16 cellular contexts compared by ENCODE assay signal in the genomic region with DNA sequence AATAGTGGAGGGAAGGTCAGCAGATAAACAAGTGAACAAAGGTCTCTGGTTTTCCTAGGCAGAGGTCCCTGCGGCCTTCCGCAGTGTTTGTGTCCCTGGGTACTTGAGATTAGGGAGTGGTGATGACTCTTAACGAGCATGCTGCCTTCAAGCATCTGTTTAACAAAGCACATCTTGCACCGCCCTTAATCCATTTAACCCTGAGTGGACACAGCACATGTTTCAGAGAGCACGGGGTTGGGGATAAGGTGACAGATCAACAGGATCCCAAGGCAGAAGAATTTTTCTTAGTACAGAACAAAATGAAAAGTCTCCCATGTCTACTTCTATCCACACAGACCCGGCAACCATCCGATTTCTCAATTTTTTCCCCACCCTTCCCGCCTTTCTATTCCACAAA. TPM values are rescaled to one million over a fixed set of nuclear protein-coding genes. Genes with fewer than 3 reads are reported as not detected.
DNase-seq lines count a peak whose midpoint lies in the region; ATAC-seq, FAIRE-seq and TF ChIP-seq lines count a peak whose summit lies in the region.
"Not testable (repeated sequence)": the region's sequence is repeated elsewhere in the genome, so short reads cannot be mapped to it uniquely, and the experiment has no call there.
"Had no signal": no experiment of that assay in that cellular context is flagged by ENCODE, and none has a peak within 500 bp of the region (broad histone marks: within the 10 kb centered on the region; RNA-seq: fewer than 3 reads in every experiment).

No MANE protein-coding gene starts in this region.

- intact Hi-C loops in A673 (cut with micrococcal nuclease; ENCODE audit: unreplicated experiment); Calu3 (cut with micrococcal nuclease; ENCODE audit: unreplicated experiment); Panc1 (cut with micrococcal nuclease; ENCODE audit: unreplicated experiment); endothelial cell of umbilical vein (cut with micrococcal nuclease): not testable (repeated sequence)

- not testable (repeated sequence) for H3K27me3 Mint-ChIP-seq in Calu3 (ENCODE audit: unreplicated experiment); activated CD4-positive, alpha-beta memory T cell treated with anti-CD3 and anti-CD28 coated beads, Interleukin-2, amount 10 ng/mL, durations not matched to agents 7 days and 5 days; neural crest cell (ENCODE audit: low read depth)

- dilution Hi-C loops in endothelial cell of umbilical vein (cut with MboI; ENCODE audit: extremely low pct_ligation_motif_present, low sequenced_read_pairs), result not testable (repeated sequence)

- H3K27ac ChIP-seq in A673 (ENCODE audit: low read depth, low read length, poor library complexity, severe bottlenecking); Panc1 (ENCODE audit: low read length); endothelial cell of umbilical vein (ENCODE audit: insufficient read depth, low read depth, low read length): not testable (repeated sequence)

- TF ChIP-seq POLR2A in endothelial cell of umbilical vein (IDR thresholded peaks at IDR 0.05; ENCODE audit: low read depth, low read length), result not testable (repeated sequence)

- not testable (repeated sequence) for H3K27me3 ChIP-seq in A673 (replicated peaks; ENCODE audit: insufficient read depth, low read depth, low read length, poor library complexity); Panc1 (ENCODE audit: control insufficient read depth, insufficient read depth, low read length); endothelial cell of umbilical vein (ENCODE audit: control insufficient read depth in 2 of 2, insufficient read depth in 2 of 2, low read length in 2 of 2)

- TF ChIP-seq CTCF in A673 (conservative IDR thresholded peaks at IDR 0.05; ENCODE audit: low read depth, low read length); Calu3 (IDR thresholded peaks at IDR 0.05; ENCODE audit: unreplicated experiment); Panc1 (IDR thresholded peaks at IDR 0.05); endothelial cell of umbilical vein (IDR thresholded peaks at IDR 0.05; ENCODE audit: extremely low read depth in 1 of 2, insufficient read depth in 1 of 2, low read depth in 1 of 2, low read length in 2 of 2); neural crest cell (conservative IDR thresholded peaks at IDR 0.05): not testable (repeated sequence)

- H3K27ac Mint-ChIP-seq in Calu3 (ENCODE audit: unreplicated experiment), result not testable (repeated sequence)
- peak overlapping the region; percentile 44 for H3K27ac Mint-ChIP-seq in activated CD4-positive, alpha-beta memory T cell treated with anti-CD3 and anti-CD28 coated beads, Interleukin-2, amount 10 ng/mL, durations not matched to agents 7 days and 5 days
- peak overlapping the region; percentile 35 for H3K27ac Mint-ChIP-seq in neural crest cell (ENCODE audit: unreplicated experiment)

- CTCF ChIA-PET in A673 (lab: Charles Lee); Calu3 (lab: Charles Lee); Panc1 (lab: Charles Lee); activated CD4-positive, alpha-beta memory T cell treated with anti-CD3 and anti-CD28 coated beads, Interleukin-2, amount 10 ng/mL, durations not matched to agents 7 days and 5 days (lab: Charles Lee); endothelial cell of umbilical vein (lab: Charles Lee): not testable (repeated sequence)

- BruUV-seq in A673 (replicated peaks; lab: Mats Ljungman, UMichigan) (TSS peak; percentile 59), Calu3 (replicated peaks; lab: Mats Ljungman, UMichigan) (TSS peak; percentile 24), Panc1 (replicated peaks; lab: Mats Ljungman, UMichigan) (TSS peak; percentile 91), endothelial cell of umbilical vein (replicated peaks; lab: Mats Ljungman, UMichigan) (TSS peak; percentile 24)

- POLR2A ChIA-PET in A673 (lab: Charles Lee; ENCODE audit: low non-redundant PET); Panc1 (lab: Charles Lee); activated CD4-positive, alpha-beta memory T cell treated with anti-CD3 and anti-CD28 coated beads, Interleukin-2, amount 10 ng/mL, durations not matched to agents 7 days and 5 days (lab: Charles Lee); endothelial cell of umbilical vein (lab: Charles Lee): not testable (repeated sequence)

- not testable (repeated sequence) for H4K20me1 ChIP-seq in endothelial cell of umbilical vein (replicated peaks; ENCODE audit: control insufficient read depth, extremely low read depth, insufficient read depth, low read length)

- H3K4me3 Mint-ChIP-seq in Calu3 (ENCODE audit: low read depth, unreplicated experiment); activated CD4-positive, alpha-beta memory T cell treated with anti-CD3 and anti-CD28 coated beads, Interleukin-2, amount 10 ng/mL, durations not matched to agents 7 days and 5 days: not testable (repeated sequence)
- H3K4me3 Mint-ChIP-seq in neural crest cell, result peak overlapping the region; percentile 71

- not testable (repeated sequence) for H2AFZ ChIP-seq in endothelial cell of umbilical vein (ENCODE audit: low read depth, low read length)

- not testable (repeated sequence) for ATAC-seq in Panc1

- FAIRE-seq in endothelial cell of umbilical vein (lab: Jason Lieb, UNC), result not testable (repeated sequence)

- H3K4me3 ChIP-seq in A673 (ENCODE audit: low read depth, low read length, poor library complexity, severe bottlenecking); Panc1 (ENCODE audit: low read depth in 2 of 2, low read length in 2 of 2); endothelial cell of umbilical vein (replicated peaks in 1 of 3; ENCODE audit: insufficient read depth in 1 of 3, low read depth in 1 of 3, low read length in 3 of 3): not testable (repeated sequence)

- not testable (repeated sequence) for H3K9me3 Mint-ChIP-seq in Calu3 (ENCODE audit: low read depth, unreplicated experiment); activated CD4-positive, alpha-beta memory T cell treated with anti-CD3 and anti-CD28 coated beads, Interleukin-2, amount 10 ng/mL, durations not matched to agents 7 days and 5 days; neural crest cell

- peaks cover 56% of the 10 kb centered on the region for H3K36me3 Mint-ChIP-seq in Calu3 (ENCODE audit: insufficient read depth, unreplicated experiment)
- not testable (repeated sequence) for H3K36me3 Mint-ChIP-seq in activated CD4-positive, alpha-beta memory T cell treated with anti-CD3 and anti-CD28 coated beads, Interleukin-2, amount 10 ng/mL, durations not matched to agents 7 days and 5 days (ENCODE audit: low read depth); neural crest cell (ENCODE audit: low read depth)

- H3K9me3 ChIP-seq in A673 (ENCODE audit: low read depth, low read length, poor library complexity, severe bottlenecking); Panc1 (ENCODE audit: control insufficient read depth, insufficient read depth, low read depth, low read length); endothelial cell of umbilical vein (replicated peaks; ENCODE audit: control insufficient read depth, insufficient read depth, low read length): not testable (repeated sequence)

- peaks cover 28% of the 10 kb centered on the region for H3K4me1 Mint-ChIP-seq in Calu3 (ENCODE audit: low read depth, unreplicated experiment)
- H3K4me1 Mint-ChIP-seq in activated CD4-positive, alpha-beta memory T cell treated with anti-CD3 and anti-CD28 coated beads, Interleukin-2, amount 10 ng/mL, durations not matched to agents 7 days and 5 days, result peaks cover 33% of the 10 kb centered on the region
- not testable (repeated sequence) for H3K4me1 Mint-ChIP-seq in neural crest cell

- not testable (repeated sequence) for H3K9ac ChIP-seq in endothelial cell of umbilical vein (replicated peaks; ENCODE audit: extremely low read depth, insufficient read depth, low read length)

- H3K4me1 ChIP-seq in A673 (ENCODE audit: insufficient read depth, low read length, poor library complexity, severe bottlenecking), result not testable (repeated sequence)
- peaks cover 26% of the 10 kb centered on the region for H3K4me1 ChIP-seq in Panc1 (ENCODE audit: control insufficient read depth, insufficient read depth, low read length)
- H3K4me1 ChIP-seq in endothelial cell of umbilical vein (ENCODE audit: control insufficient read depth, extremely low read depth, insufficient read depth, low read length), result peaks cover 23% of the 10 kb centered on the region

- not testable (repeated sequence) for H3K4me2 ChIP-seq in endothelial cell of umbilical vein (ENCODE audit: insufficient read depth, low read length)

- not testable (repeated sequence) for DNase-seq in A673 (ENCODE audit: low spot score); Calu3; Panc1 (ENCODE audit: low read depth, low spot score); activated CD4-positive, alpha-beta memory T cell treated with anti-CD3 and anti-CD28 coated beads, Interleukin-2, amount 10 ng/mL, durations not matched to agents 7 days and 5 days; endothelial cell of umbilical vein (ENCODE audit: low read depth, low spot score); neural crest cell (ENCODE audit: low read depth, low spot score)

- not testable (repeated sequence) for H3K79me2 ChIP-seq in endothelial cell of umbilical vein (ENCODE audit: control insufficient read depth, insufficient read depth, low read length)

- not testable (repeated sequence) for H3K36me3 ChIP-seq in A673 (ENCODE audit: insufficient read depth, low read length, poor library complexity, severe bottlenecking); Panc1 (ENCODE audit: control insufficient read depth, insufficient read depth, low read length); endothelial cell of umbilical vein (ENCODE audit: control insufficient read depth in 2 of 2, extremely low read depth in 1 of 2, insufficient read depth in 2 of 2, low read length in 2 of 2)

- not testable (repeated sequence) for H3K9me1 ChIP-seq in endothelial cell of umbilical vein (replicated peaks; ENCODE audit: control insufficient read depth, extremely low read depth, insufficient read depth, low read length)

- in situ Hi-C loops in Panc1 (cut with HindIII; ENCODE audit: low pct_unique_long_range_greater_than_20kb, low sequenced_read_pairs), result not testable (repeated sequence)

RNA-seq across cellular contexts. Expression of a gene that starts 14.0 kb away (rescaled TPM):
- total RNA-seq in A673 (2021), result 8.7 and 11.7 TPM in 2 replicates
- 46.8 and 59.1 TPM in 2 replicates for total RNA-seq in Calu3 (2022)
- 38.1 TPM for total RNA-seq in Panc1 (2021; ENCODE audit: unreplicated experiment)
- polyA plus RNA-seq in Panc1 (2012; ENCODE audit: insufficient read length), result 61.6 TPM
- total RNA-seq in activated CD4-positive, alpha-beta memory T cell treated with anti-CD3 and anti-CD28 coated beads, Interleukin-2, amount 10 ng/mL, durations not matched to agents 7 days and 5 days, result 100 to 1,000 TPM; 105 to 109 TPM
- total RNA-seq in endothelial cell of umbilical vein, result 12.6 and 15.1 TPM in 2 replicates
- polyA plus RNA-seq in endothelial cell of umbilical vein, result 13.1 and 14.8 TPM in 2 replicates
- 8.3 and 11.9 TPM in 2 replicates for polyA plus RNA-seq in endothelial cell of umbilical vein (2011; cell fraction: cytosol; rRNA removed)
- 9.8 and 11.4 TPM in 2 replicates for polyA plus RNA-seq in endothelial cell of umbilical vein (2011; cell fraction: nucleus; rRNA removed)
- 2.4 and 3.1 TPM in 2 replicates for polyA plus RNA-seq in endothelial cell of umbilical vein (2012)
- 9.5 and 10.4 TPM in 2 replicates for polyA minus RNA-seq in endothelial cell of umbilical vein
- 7.8 TPM for polyA minus RNA-seq in endothelial cell of umbilical vein (2011; cell fraction: cytosol; rRNA and poly(A)+ RNA removed)
- 6.2 and 13.7 TPM in 2 replicates for polyA minus RNA-seq in endothelial cell of umbilical vein (2011; cell fraction: nucleus; rRNA and poly(A)+ RNA removed)
- 39.0 and 44.9 TPM in 2 replicates for total RNA-seq in neural crest cell

RNA-seq across cellular contexts. Expression of a gene that starts 21.8 kb away (rescaled TPM):
- 47.9 and 48.8 TPM in 2 replicates for total RNA-seq in A673 (2021)
- total RNA-seq in Calu3 (2022), result 56.2 and 59.6 TPM in 2 replicates
- total RNA-seq in Panc1 (2021; ENCODE audit: unreplicated experiment), result 76.9 TPM
- 84.4 TPM for polyA plus RNA-seq in Panc1 (2012; ENCODE audit: insufficient read length)
- total RNA-seq in activated CD4-positive, alpha-beta memory T cell treated with anti-CD3 and anti-CD28 coated beads, Interleukin-2, amount 10 ng/mL, durations not matched to agents 7 days and 5 days, result 10 to 100 TPM; 31.1 to 32.9 TPM
- total RNA-seq in endothelial cell of umbilical vein, result 31.6 and 32.2 TPM in 2 replicates
- polyA plus RNA-seq in endothelial cell of umbilical vein, result 31.1 and 40.3 TPM in 2 replicates
- polyA plus RNA-seq in endothelial cell of umbilical vein (2011; cell fraction: cytosol; rRNA removed), result 17.5 and 24.9 TPM in 2 replicates
- 64.9 and 75.7 TPM in 2 replicates for polyA plus RNA-seq in endothelial cell of umbilical vein (2011; cell fraction: nucleus; rRNA removed)
- 22.1 and 23.0 TPM in 2 replicates for polyA plus RNA-seq in endothelial cell of umbilical vein (2012)
- 13.8 and 14.1 TPM in 2 replicates for polyA minus RNA-seq in endothelial cell of umbilical vein
- 29.8 TPM for polyA minus RNA-seq in endothelial cell of umbilical vein (2011; cell fraction: cytosol; rRNA and poly(A)+ RNA removed)
- 10.8 and 13.0 TPM in 2 replicates for polyA minus RNA-seq in endothelial cell of umbilical vein (2011; cell fraction: nucleus; rRNA and poly(A)+ RNA removed)
- 47.3 and 52.7 TPM in 2 replicates for total RNA-seq in neural crest cell

RNA-seq across cellular contexts. Expression of a gene that starts 25.2 kb away (rescaled TPM):
- 35.4 and 42.8 TPM in 2 replicates for total RNA-seq in A673 (2021)
- 94.8 and 96.4 TPM in 2 replicates for total RNA-seq in Calu3 (2022)
- total RNA-seq in Panc1 (2021; ENCODE audit: unreplicated experiment), result 44.8 TPM
- 49.3 TPM for polyA plus RNA-seq in Panc1 (2012; ENCODE audit: insufficient read length)
- total RNA-seq in activated CD4-positive, alpha-beta memory T cell treated with anti-CD3 and anti-CD28 coated beads, Interleukin-2, amount 10 ng/mL, durations not matched to agents 7 days and 5 days, result 10 to 100 TPM; 12.7 to 14.0 TPM
- 11.3 and 14.5 TPM in 2 replicates for total RNA-seq in endothelial cell of umbilical vein
- 4.8 and 4.9 TPM in 2 replicates for polyA plus RNA-seq in endothelial cell of umbilical vein
- polyA plus RNA-seq in endothelial cell of umbilical vein (2011; cell fraction: cytosol; rRNA removed), result 5.5 and 5.8 TPM in 2 replicates
- polyA plus RNA-seq in endothelial cell of umbilical vein (2011; cell fraction: nucleus; rRNA removed), result 18.5 and 18.6 TPM in 2 replicates
- 6.0 and 9.1 TPM in 2 replicates for polyA plus RNA-seq in endothelial cell of umbilical vein (2012)
- 9.3 and 13.5 TPM in 2 replicates for polyA minus RNA-seq in endothelial cell of umbilical vein
- 10.9 TPM for polyA minus RNA-seq in endothelial cell of umbilical vein (2011; cell fraction: cytosol; rRNA and poly(A)+ RNA removed)
- 7.7 and 8.8 TPM in 2 replicates for polyA minus RNA-seq in endothelial cell of umbilical vein (2011; cell fraction: nucleus; rRNA and poly(A)+ RNA removed)
- total RNA-seq in neural crest cell, result 18.4 and 22.4 TPM in 2 replicates

RNA-seq across cellular contexts. Expression of a gene that starts 57.4 kb away (rescaled TPM):
- total RNA-seq in A673 (2021), result not detected in 2 replicates
- not detected in 2 replicates for total RNA-seq in Calu3 (2022)
- total RNA-seq in Panc1 (2021; ENCODE audit: unreplicated experiment), result not detected
- not detected for polyA plus RNA-seq in Panc1 (2012; ENCODE audit: insufficient read length)
- not detected for total RNA-seq in activated CD4-positive, alpha-beta memory T cell treated with anti-CD3 and anti-CD28 coated beads, Interleukin-2, amount 10 ng/mL, durations not matched to agents 7 days and 5 days
- not detected in 2 replicates for total RNA-seq in endothelial cell of umbilical vein
- polyA plus RNA-seq in endothelial cell of umbilical vein, result not detected in 2 replicates
- polyA plus RNA-seq in endothelial cell of umbilical vein (2011; cell fraction: cytosol; rRNA removed), result not detected in 2 replicates
- polyA plus RNA-seq in endothelial cell of umbilical vein (2011; cell fraction: nucleus; rRNA removed), result not detected in 2 replicates
- not detected in 2 replicates for polyA plus RNA-seq in endothelial cell of umbilical vein (2012)
- polyA minus RNA-seq in endothelial cell of umbilical vein, result not detected in 2 replicates
- polyA minus RNA-seq in endothelial cell of umbilical vein (2011; cell fraction: cytosol; rRNA and poly(A)+ RNA removed), result not detected
- polyA minus RNA-seq in endothelial cell of umbilical vein (2011; cell fraction: nucleus; rRNA and poly(A)+ RNA removed), result not detected in 2 replicates
- total RNA-seq in neural crest cell, result not detected in 2 replicates
- total RNA-seq: A172; Caco-2; CD4-positive, CD25-positive, alpha-beta regulatory T cell; CD8-positive, alpha-beta T cell; Daoy; G401; GM12878 had no signal
- polyA plus RNA-seq: A549; AG04450; CD14-positive monocyte; CD4-positive, CD25-positive, alpha-beta regulatory T cell; GM12878 had no signal
